In the genomic region with DNA sequence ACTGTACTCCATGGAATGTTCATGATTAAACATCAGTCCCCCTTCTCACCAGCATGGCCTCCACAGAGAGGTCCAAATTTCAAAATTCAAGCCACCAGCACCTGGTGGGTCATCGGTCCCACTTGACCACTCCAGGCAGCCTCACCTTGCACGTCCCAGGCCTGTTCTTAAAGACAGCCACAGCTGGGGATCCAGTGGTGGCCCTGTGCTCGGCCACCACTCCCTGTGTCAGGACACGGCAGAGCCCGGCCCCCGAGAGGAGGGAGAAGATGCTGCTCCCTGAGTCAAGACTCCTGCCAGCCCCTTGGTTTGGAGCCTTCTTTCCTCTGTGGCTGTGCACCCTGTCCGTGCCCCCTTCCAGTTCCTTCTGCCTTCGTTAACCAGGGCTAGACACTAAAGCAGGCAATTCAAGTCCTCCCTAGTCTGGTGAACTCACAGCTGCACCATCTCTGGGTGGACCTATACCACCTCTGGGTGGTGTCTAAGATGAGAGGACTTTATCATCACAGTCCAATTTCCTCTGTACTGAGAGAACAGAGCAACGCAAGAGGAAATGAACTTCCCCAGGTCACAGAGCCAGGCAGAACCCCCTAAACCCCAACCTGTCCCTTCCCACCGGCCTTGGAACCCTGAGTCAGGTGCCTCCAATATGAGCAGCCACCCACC, we compare ENCODE assay signal across 27 cellular contexts.
"Had no signal": no experiment of that assay in that cellular context is flagged by ENCODE, and none has a peak within 500 bp of the region (broad histone marks: within the 10 kb centered on the region; RNA-seq: fewer than 3 reads in every experiment).

No MANE protein-coding gene starts in this region.

- H3K27ac ChIP-seq: brain microvascular endothelial cell, heart right ventricle, lower lobe of right lung, neutrophil, ovary, psoas muscle, sigmoid colon, suprapubic skin, tibial artery, upper lobe of right lung had no signal

- ATAC-seq: activated CD8-positive, alpha-beta T cell treated with anti-CD3 and anti-CD28 coated beads for 36 hours; activated T-cell treated with anti-CD3 and anti-CD28 coated beads, Interleukin-2, amount 50 U/mL, for 4 hours; activated T-helper 17 cell treated with anti-CD3 and anti-CD28 coated beads, Interleukin-2, amount 50 U/mL, for 72 hours; heart right ventricle; left lobe of liver; lower lobe of right lung; natural killer cell; psoas muscle; upper lobe of right lung had no signal

- H3K36me3 Mint-ChIP-seq: natural killer cell had no signal

- H3K27ac Mint-ChIP-seq: activated B cell treated with CpG ODN at 0.5 μM for 24 hours; activated CD8-positive, alpha-beta T cell treated with anti-CD3 and anti-CD28 coated beads for 36 hours; activated T-helper 17 cell treated with anti-CD3 and anti-CD28 coated beads, Interleukin-2, amount 50 U/mL, for 72 hours; natural killer cell; T-helper 2 cell treated with Interferon-gamma antibody and Interleukin-4, amounts not matched to agents 5 μg/mL and 100 μg/mL, for 36 hours had no signal

- H3K9me3 ChIP-seq: heart right ventricle, lower lobe of right lung, neutrophil, ovary, psoas muscle, sigmoid colon, suprapubic skin, tibial artery, upper lobe of right lung had no signal

- H3K27me3 ChIP-seq: ovary, sigmoid colon had no signal

- DNase-seq: activated B cell treated with CpG ODN at 0.5 μM for 24 hours; activated CD4-positive, alpha-beta T cell treated with anti-CD3 and anti-CD28 coated beads, Interleukin-2, amount 50 U/mL, for 1 hour; activated CD8-positive, alpha-beta T cell treated with anti-CD3 and anti-CD28 coated beads for 36 hours; activated gamma-delta T cell treated with Interleukin-2 at 50 U/mL for 16 hours; activated naive CD4-positive, alpha-beta T cell treated with anti-CD3 and anti-CD28 coated beads, Interleukin-2, amount 50 U/mL, for 16 hours; activated T-cell treated with anti-CD3 and anti-CD28 coated beads, Interleukin-2, amount 50 U/mL, for 4 hours; amniotic stem cell; brain microvascular endothelial cell; foreskin fibroblast; heart right ventricle; kidney glomerular epithelial cell; lower lobe of right lung; mesenchymal stem cell; natural killer cell; ovary; psoas muscle; sigmoid colon; small intestine; stimulated activated CD4-positive, alpha-beta T cell treated with anti-CD3 and anti-CD28 coated beads, Interleukin-4, amount 100 ng/mL, for 24 hours; stimulated activated naive CD4-positive, alpha-beta T cell; tibial artery; upper lobe of right lung had no signal

- H3K4me3 ChIP-seq: heart right ventricle, lower lobe of right lung, ovary, psoas muscle, sigmoid colon, suprapubic skin, tibial artery, upper lobe of right lung had no signal

- H3K4me1 Mint-ChIP-seq: activated T-helper 17 cell treated with anti-CD3 and anti-CD28 coated beads, Interleukin-2, amount 50 U/mL, for 72 hours; natural killer cell had no signal

- H3K9me3 Mint-ChIP-seq: activated B cell treated with CpG ODN at 0.5 μM for 24 hours; activated CD8-positive, alpha-beta T cell treated with anti-CD3 and anti-CD28 coated beads for 36 hours; activated T-cell treated with anti-CD3 and anti-CD28 coated beads, Interleukin-2, amount 50 U/mL, for 4 hours; activated T-helper 17 cell treated with anti-CD3 and anti-CD28 coated beads, Interleukin-2, amount 50 U/mL, for 72 hours; natural killer cell; T-helper 2 cell treated with Interferon-gamma antibody and Interleukin-4, amounts not matched to agents 5 μg/mL and 100 μg/mL, for 36 hours had no signal

- H3K4me3 Mint-ChIP-seq: activated B cell treated with CpG ODN at 0.5 μM for 24 hours; activated CD8-positive, alpha-beta T cell treated with anti-CD3 and anti-CD28 coated beads for 36 hours; activated T-cell treated with anti-CD3 and anti-CD28 coated beads, Interleukin-2, amount 50 U/mL, for 4 hours; activated T-helper 17 cell treated with anti-CD3 and anti-CD28 coated beads, Interleukin-2, amount 50 U/mL, for 72 hours; natural killer cell; T-helper 2 cell treated with Interferon-gamma antibody and Interleukin-4, amounts not matched to agents 5 μg/mL and 100 μg/mL, for 36 hours had no signal

- H3K4me1 ChIP-seq: lower lobe of right lung, psoas muscle, sigmoid colon, suprapubic skin, tibial artery, upper lobe of right lung had no signal

- H3K36me3 ChIP-seq: brain microvascular endothelial cell, heart right ventricle, lower lobe of right lung, neutrophil, ovary, sigmoid colon, suprapubic skin, tibial artery, upper lobe of right lung had no signal
